ENCODE assay signal across 10 cellular contexts in the genomic region with DNA sequence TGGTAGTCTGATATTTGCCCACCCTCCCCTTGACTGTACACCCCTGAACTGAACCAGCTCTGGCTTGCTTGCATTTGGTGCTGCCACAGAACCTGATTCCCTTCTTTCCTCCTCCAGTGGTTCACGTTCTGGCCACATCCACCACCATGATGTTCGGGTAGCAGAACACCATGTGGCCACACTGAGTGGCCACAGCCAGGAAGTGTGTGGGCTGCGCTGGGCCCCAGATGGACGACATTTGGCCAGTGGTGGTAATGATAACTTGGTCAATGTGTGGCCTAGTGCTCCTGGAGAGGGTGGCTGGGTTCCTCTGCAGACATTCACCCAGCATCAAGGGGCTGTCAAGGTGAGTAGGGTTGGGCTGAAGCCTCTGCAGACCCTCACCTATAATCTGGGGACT. TPM values are rescaled to one million over a fixed set of nuclear protein-coding genes. Genes with fewer than 3 reads are reported as not detected.
A peak's percentile ranks its signal among the peaks of the same experiment; 100 is the strongest.
DNase-seq lines count a peak whose midpoint lies in the region; ATAC-seq and TF ChIP-seq lines count a peak whose summit lies in the region.
"Had no signal": no experiment of that assay in that cellular context is flagged by ENCODE, and none has a peak within 500 bp of the region (broad histone marks: within the 10 kb centered on the region; RNA-seq: fewer than 3 reads in every experiment).

No MANE protein-coding gene starts in this region.

- H3K4me3 ChIP-seq in GM12875 (ENCODE audit: low read depth, low read length), result peak overlapping the region; percentile 69
- no peak overlapping the region for H3K4me3 ChIP-seq in SU-DHL-6 (ENCODE audit: insufficient read depth, low read length, poor library complexity, severe bottlenecking)
- peak overlapping the region; percentile 77 for H3K4me3 ChIP-seq in fibroblast of villous mesenchyme (ENCODE audit: low read depth, low read length)

- peak overlapping the region; percentile 66 for H3K4me2 ChIP-seq in SU-DHL-6 (ENCODE audit: low read depth, low read length, poor library complexity, severe bottlenecking)

- H3K79me2 ChIP-seq in SU-DHL-6 (ENCODE audit: insufficient read depth, low read length), result peaks cover 21% of the 10 kb centered on the region

- peak overlapping the region; percentile 95 for H3K27ac ChIP-seq in 22Rv1
- H3K27ac ChIP-seq in SU-DHL-6 (ENCODE audit: low read depth, low read length), result no peak overlapping the region

- no peaks in the 10 kb centered on the region for H3K9me3 ChIP-seq in SU-DHL-6 (ENCODE audit: insufficient read depth, low read length)

- no peaks in the 10 kb centered on the region for H4K20me1 ChIP-seq in SU-DHL-6 (ENCODE audit: low read depth, low read length)

- ATAC-seq in GM19035 (IDR thresholded peaks at IDR 0.05; ENCODE audit: unreplicated experiment), result no peak
- ATAC-seq: esophagus mucosa had no signal

- peaks cover 35% of the 10 kb centered on the region for H3F3A ChIP-seq in SU-DHL-6 (ENCODE audit: insufficient read depth)

- no peak for DNase-seq in fibroblast of villous mesenchyme (ENCODE audit: low read depth)
- DNase-seq in superior temporal gyrus (ENCODE audit: extremely low spot score), result no peak
- no peak for DNase-seq in NK-92 treated with Interleukin-12 subunit alpha and Interleukin-12 subunit beta, amount 100 ng/mL, for 24 hours (lab: John Stamatoyannopoulos, UW)
- DNase-seq in iPS-NIHi11 (ENCODE audit: low spot score), result no peak
- DNase-seq: NCI-H446 treated with DMSO at 0.1 percent for 48 hours had no signal

- no peak for TF ChIP-seq CTCF in 22Rv1 (IDR thresholded peaks at IDR 0.05)
- no peak for TF ChIP-seq CTCF in GM12875 (IDR thresholded peaks at IDR 0.05; ENCODE audit: borderline replicate concordance, insufficient read depth, low read depth, low read length)
- no peak for TF ChIP-seq CTCF in SU-DHL-6 (IDR thresholded peaks at IDR 0.05; ENCODE audit: insufficient read depth, low read length, poor library complexity, severe bottlenecking)
- no peak for TF ChIP-seq CTCF in fibroblast of villous mesenchyme (IDR thresholded peaks at IDR 0.05; ENCODE audit: insufficient read depth, low read depth, low read length)

- H3K9me2 ChIP-seq in SU-DHL-6 (replicated peaks; ENCODE audit: insufficient read depth, low read length), result no peaks in the 10 kb centered on the region

- H2AFZ ChIP-seq in SU-DHL-6 (ENCODE audit: low read depth, low read length, severe bottlenecking), result no peak overlapping the region

- peaks cover 8% of the 10 kb centered on the region; the same call in 1 of the 2 replicates for H3K36me3 ChIP-seq in SU-DHL-6 (ENCODE audit: low read length)

- H3K9ac ChIP-seq in SU-DHL-6 (ENCODE audit: low read length), result peak overlapping the region; percentile 95; the same call in 1 of the 2 replicates

- no peaks in the 10 kb centered on the region for H3K27me3 ChIP-seq in SU-DHL-6 (ENCODE audit: low read length)

RNA-seq across cellular contexts. Expression of a gene that starts 1.8 kb away (rescaled TPM):
- 34.8 and 51.8 TPM in 2 replicates for total RNA-seq in fibroblast of villous mesenchyme

RNA-seq across cellular contexts. Expression of a gene that starts 7.2 kb away (rescaled TPM):
- 43.2 and 51.0 TPM in 2 replicates for total RNA-seq in fibroblast of villous mesenchyme

RNA-seq across cellular contexts. Expression of a gene that starts 23.0 kb away (rescaled TPM):
- not detected in 2 replicates for total RNA-seq in fibroblast of villous mesenchyme

RNA-seq across cellular contexts. Expression of a gene that starts 29.0 kb away (rescaled TPM):
- total RNA-seq in fibroblast of villous mesenchyme, result 69.3 and 79.5 TPM in 2 replicates

RNA-seq across cellular contexts. Expression of a gene that starts 29.1 kb away (rescaled TPM):
- total RNA-seq in fibroblast of villous mesenchyme, result 35.4 and 38.7 TPM in 2 replicates
